Comparison of ENCODE assay signal across 16 cellular contexts in the genomic region with DNA sequence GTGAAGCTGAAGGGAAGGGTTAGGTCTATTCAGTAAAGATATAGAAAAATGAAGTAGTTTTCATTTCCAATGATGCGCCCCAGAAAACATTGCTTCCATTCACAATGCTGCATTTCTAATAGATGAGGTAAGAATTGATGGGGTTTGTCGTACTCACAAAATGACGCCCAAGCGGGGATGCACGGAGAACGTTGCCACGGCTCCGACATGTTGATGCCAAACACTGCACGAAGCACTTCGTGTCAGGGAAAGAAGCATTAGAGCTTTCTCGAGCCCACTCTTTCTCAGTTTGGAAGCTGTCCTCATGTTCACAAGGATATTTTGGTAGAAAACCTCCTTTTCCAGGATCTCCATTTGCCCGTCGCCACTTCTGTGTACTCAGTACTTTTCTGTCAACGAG. TPM values are rescaled to one million over a fixed set of nuclear protein-coding genes. Genes with fewer than 3 reads are reported as not detected.
DNase-seq lines count a peak whose midpoint lies in the region; ATAC-seq and TF ChIP-seq lines count a peak whose summit lies in the region.
"Had no signal": no experiment of that assay in that cellular context is flagged by ENCODE, and none has a peak within 500 bp of the region (broad histone marks: within the 10 kb centered on the region; RNA-seq: fewer than 3 reads in every experiment).

No MANE protein-coding gene starts in this region.

- H3K9me3 ChIP-seq in esophagus muscularis mucosa: no peaks in the 10 kb centered on the region

- no peak for TF ChIP-seq EP300 in esophagus muscularis mucosa (IDR thresholded peaks at IDR 0.05)

- 69% methylated on average over 14 of the region's 14 CpGs for WGBS in esophagus muscularis mucosa

- TF ChIP-seq CTCF in cardiac fibroblast (IDR thresholded peaks at IDR 0.05; ENCODE audit: low read depth, low read length) (no peak), esophagus muscularis mucosa (IDR thresholded peaks at IDR 0.05) (no peak)

- H3K4me1 ChIP-seq in esophagus muscularis mucosa: no peaks in the 10 kb centered on the region

- peak; percentile 62 for DNase-seq in NCI-H748 (lab: John Stamatoyannopoulos, UW; ENCODE audit: unreplicated experiment)
- peak; percentile 7 to 24 for DNase-seq in cardiac fibroblast (ENCODE audit: low read depth in 2 of 2)
- peak; percentile 48 for DNase-seq in left kidney (ENCODE audit: low read depth, low spot score)
- no peak for DNase-seq in activated naive CD4-positive, alpha-beta T cell (lab: John Stamatoyannopoulos, UW)
- no peak for DNase-seq in esophagus muscularis mucosa (ENCODE audit: extremely low spot score)
- DNase-seq in DMS 273 treated with DMSO at 0.1 percent for 48 hours (lab: John Stamatoyannopoulos, UW): no peak
- DNase-seq: CD4-positive, alpha-beta memory T cell; COR-L47; NCI-H1092 treated with DMSO at 0.1 percent for 48 hours; NCI-H146; NCI-H2029; NCI-H446 treated with DMSO at 0.1 percent for 48 hours; NCI-H526; RPMI8226; SHP77 had no signal

- TF ChIP-seq POLR2A in esophagus muscularis mucosa (IDR thresholded peaks at IDR 0.05; ENCODE audit: low read depth): no peak

- H3K4me3 ChIP-seq in cardiac fibroblast (replicated peaks in 1 of 2; ENCODE audit: low read depth in 2 of 2, low read length in 2 of 2): no peak overlapping the region
- no peak overlapping the region for H3K4me3 ChIP-seq in esophagus muscularis mucosa

- no peak for ATAC-seq in HG02973 (IDR thresholded peaks at IDR 0.05; ENCODE audit: unreplicated experiment)

- no peak overlapping the region for H3K27ac ChIP-seq in esophagus muscularis mucosa (replicated peaks in 1 of 4)

- no peaks in the 10 kb centered on the region for H3K36me3 ChIP-seq in esophagus muscularis mucosa

- peaks cover 0 to 27% (median 4%) of the 10 kb centered on the region in 4 donors for H3K27me3 ChIP-seq in esophagus muscularis mucosa

- intact Hi-C loops in esophagus muscularis mucosa (cut with DNase I): no loop called here

RNA-seq across cellular contexts. Expression of a gene that starts 21.6 kb away (rescaled TPM):
- total RNA-seq in esophagus muscularis mucosa: 10 to 100 TPM; 34.6 to 77.5 (median 37.3) TPM

Comparison
In these comparisons a context has a peak if more than half of its experiments do, and no peak if none do; other contexts are left out.
1. DNase-seq: peak in NCI-H748 (single experiment), cardiac fibroblast (2 of 2) and left kidney (single experiment); none in activated naive CD4-positive, alpha-beta T cell (0 of 4), esophagus muscularis mucosa (single experiment) and DMS 273 treated with DMSO at 0.1 percent for 48 hours (single experiment).